In the genomic region with DNA sequence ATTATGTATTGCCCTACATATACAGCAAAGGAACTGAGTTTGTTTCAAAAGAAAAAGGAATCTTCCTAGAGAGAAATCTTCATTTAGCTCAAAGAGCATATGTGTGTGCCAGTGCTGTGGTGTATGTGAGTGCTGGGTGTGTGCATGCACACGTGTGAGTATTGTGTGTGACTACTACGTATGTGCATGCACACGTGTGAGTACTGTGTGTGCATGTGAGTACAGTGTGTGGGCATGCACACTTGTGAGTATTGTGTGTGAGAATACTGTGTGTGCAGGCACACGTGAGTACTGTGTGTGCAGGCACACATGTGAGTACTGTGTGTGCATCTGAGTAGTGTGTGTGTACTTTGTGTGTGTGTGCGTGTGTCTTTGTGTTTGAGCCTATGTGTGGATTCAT, we compare ENCODE assay signal across 24 cellular contexts.
"Had no signal": no experiment of that assay in that cellular context is flagged by ENCODE, and none has a peak within 500 bp of the region (broad histone marks: within the 10 kb centered on the region; RNA-seq: fewer than 3 reads in every experiment).

No MANE protein-coding gene starts in this region.

- DNase-seq: naive thymus-derived CD4-positive, alpha-beta T cell; natural killer cell; occipital lobe; ovary; posterior cingulate gyrus; psoas muscle; right cardiac atrium; spleen; stimulated activated CD4-positive, alpha-beta T cell treated with anti-CD3 and anti-CD28 coated beads, Interleukin-12 subunit alpha, Interleukin-12 subunit beta, amount 100 ng/mL, for 4 hours; stimulated activated CD4-positive, alpha-beta T cell treated with anti-CD3 and anti-CD28 coated beads, Interleukin-1b, Interleukin-23, amount 100 ng/mL, for 48 hours; stimulated activated CD4-positive, alpha-beta T cell treated with anti-CD3 and anti-CD28 coated beads, Interleukin-4, amount 100 ng/mL, for 1 hour; stimulated activated naive B cell treated with anti-CD40 and anti-IgM and Interleukin-4, amounts not matched to agents 10 μg/mL and 1 μg/mL and 100 μg/mL, for 72 hours; stimulated activated naive CD4-positive, alpha-beta T cell treated with Interleukin-2 at 50 U/mL for 16 hours; stomach; thyroid gland; uterus had no signal

- H3K4me1 ChIP-seq: neural progenitor cell, parathyroid adenoma, psoas muscle, spleen, stomach, thyroid gland, tibial nerve, uterus had no signal

- H2AFZ ChIP-seq: neural progenitor cell, parathyroid adenoma had no signal

- H3K27me3 ChIP-seq: neural progenitor cell, ovary, thyroid gland, tibial nerve, uterus had no signal

- H3K4me3 ChIP-seq: neural progenitor cell, ovary, psoas muscle, skin epidermis, smooth muscle cell, spleen, stomach, thoracic aorta, thyroid gland, tibial nerve, uterus had no signal

- H3K36me3 ChIP-seq: neural progenitor cell, ovary, spleen, stomach, thoracic aorta, thyroid gland, tibial nerve, uterus had no signal

- H3K79me2 ChIP-seq: parathyroid adenoma had no signal

- H3K27ac ChIP-seq: neural progenitor cell, ovary, parathyroid adenoma, psoas muscle, skin epidermis, spleen, stomach, thoracic aorta, thyroid gland, tibial nerve, uterus had no signal

- H3K4me2 ChIP-seq: neural progenitor cell, smooth muscle cell had no signal

- H3K9me3 ChIP-seq: ovary, thyroid gland, uterus had no signal

- ATAC-seq: naive thymus-derived CD4-positive, alpha-beta T cell; natural killer cell; psoas muscle; sciatic nerve; stimulated activated effector memory CD8-positive, alpha-beta T cell treated with anti-CD3 and anti-CD28 coated beads, Interleukin-12 subunit alpha, Interleukin-12 subunit beta, amount 100 ng/mL, for 72 hours; stimulated activated naive B cell treated with anti-CD40 and anti-IgM and Interleukin-4, amounts not matched to agents 10 μg/mL and 1 μg/mL and 100 μg/mL, for 72 hours had no signal

- H3K9ac ChIP-seq: neural progenitor cell, parathyroid adenoma had no signal
